In genomic region chr11:60950024-60950423, GRCh38 we compare ENCODE assay signal across 13 cellular contexts. TPM values are rescaled to one million over a fixed set of nuclear protein-coding genes. Genes with fewer than 3 reads are reported as not detected.
DNase-seq lines count a peak whose midpoint lies in the region; TF ChIP-seq lines count a peak whose summit lies in the region.
"Had no signal": no experiment of that assay in that cellular context is flagged by ENCODE, and none has a peak within 500 bp of the region (broad histone marks: within the 10 kb centered on the region; RNA-seq: fewer than 3 reads in every experiment).

No MANE protein-coding gene starts in this region.

- H3K27me3 Mint-ChIP-seq in osteocyte (ENCODE audit: unreplicated experiment): no peaks in the 10 kb centered on the region

- TF ChIP-seq CTCF in GM12875 (IDR thresholded peaks at IDR 0.05; ENCODE audit: borderline replicate concordance, insufficient read depth, low read depth, low read length) (no peak), colonic mucosa (IDR thresholded peaks at IDR 0.05) (no peak), osteocyte (IDR thresholded peaks at IDR 0.05) (no peak)

- no peaks in the 10 kb centered on the region for H3K27me3 ChIP-seq in BLaER1 treated with 17β-estradiol and CSF1 and Interleukin-3, amounts not matched to agents 10 nM and 100 nM
- no peaks in the 10 kb centered on the region for H3K27me3 ChIP-seq in colonic mucosa

- peaks cover 9% of the 10 kb centered on the region for H3K36me3 Mint-ChIP-seq in osteocyte (ENCODE audit: unreplicated experiment)

- DNase-seq in colonic mucosa: no peak
- no peak for DNase-seq in osteocyte (ENCODE audit: extremely low spot score, unreplicated experiment)
- DNase-seq in cerebellum (ENCODE audit: low spot score): no peak
- DNase-seq in NCI-H146 (lab: John Stamatoyannopoulos, UW): no peak
- no peak for DNase-seq in NCI-H526 treated with DMSO at 0.1 percent for 48 hours (lab: John Stamatoyannopoulos, UW)
- no peak for DNase-seq in G401 (ENCODE audit: low spot score)
- DNase-seq: activated CD8-positive, alpha-beta memory T cell treated with anti-CD3 and anti-CD28 coated beads, Interleukin-2, amount 50 U/mL, for 4 hours; Caco-2; NCI-H1694 treated with DMSO at 0.1 percent for 48 hours had no signal

- peaks cover 0 to 46% (median 14%) of the 10 kb centered on the region in 11 experiments; a peak in 12 of 22 replicates for H3K36me3 ChIP-seq in BLaER1 treated with 17β-estradiol and CSF1 and Interleukin-3, amounts not matched to agents 10 nM and 100 nM
- H3K36me3 ChIP-seq in colonic mucosa: no peaks in the 10 kb centered on the region

- intact Hi-C loops in colonic mucosa (cut with DNase I): no loop called here

- H3K4me1 ChIP-seq in BLaER1 treated with 17β-estradiol and CSF1 and Interleukin-3, amounts not matched to agents 10 nM and 100 nM: peaks cover 46 to 85% (median 58%) of the 10 kb centered on the region in 10 experiments
- H3K4me1 ChIP-seq in colonic mucosa: no peaks in the 10 kb centered on the region

- H3K9ac ChIP-seq in BLaER1 treated with 17β-estradiol and CSF1 and Interleukin-3, amounts not matched to agents 10 nM and 100 nM: peak overlapping the region in 4 of 11 experiments; percentile 84 to 97 (median 94); a peak in 8 of 22 replicates
- H3K9ac ChIP-seq in colonic mucosa (ENCODE audit: low read depth in 2 of 2, low read length in 2 of 2): peak overlapping the region in 1 of 2 donors; percentile 24

- H4K20me1 ChIP-seq in BLaER1 treated with 17β-estradiol and CSF1 and Interleukin-3, amounts not matched to agents 10 nM and 100 nM: peaks cover 0 to 62% (median 0%) of the 10 kb centered on the region in 11 experiments; a peak in 9 of 22 replicates

- H3K9me3 Mint-ChIP-seq in osteocyte (ENCODE audit: unreplicated experiment): no peaks in the 10 kb centered on the region
- H3K9me3 Mint-ChIP-seq: central memory CD8-positive, alpha-beta T cell had no signal

- H3K4me2 ChIP-seq in BLaER1 treated with 17β-estradiol and CSF1 and Interleukin-3, amounts not matched to agents 10 nM and 100 nM: peak overlapping the region; percentile 85 to 100 (median 94)

- peak overlapping the region in 3 of 11 experiments; percentile 84 to 95 (median 92); a peak in 4 of 22 replicates for H3K27ac ChIP-seq in BLaER1 treated with 17β-estradiol and CSF1 and Interleukin-3, amounts not matched to agents 10 nM and 100 nM
- no peak overlapping the region for H3K27ac ChIP-seq in colonic mucosa

- no peaks in the 10 kb centered on the region for H3K9me3 ChIP-seq in BLaER1 treated with 17β-estradiol and CSF1 and Interleukin-3, amounts not matched to agents 10 nM and 100 nM (replicated peaks in 1 of 11)
- no peaks in the 10 kb centered on the region for H3K9me3 ChIP-seq in colonic mucosa
- H3K9me3 ChIP-seq: Caco-2 had no signal

- no peak overlapping the region for H3K27ac Mint-ChIP-seq in osteocyte (ENCODE audit: unreplicated experiment)

- in situ Hi-C loops in G401 (cut with HindIII; ENCODE audit: low sequenced_read_pairs): no loop called here

- peak overlapping the region in 5 of 10 experiments; percentile 60 to 99 (median 81); a peak in 10 of 20 replicates for H3K4me3 ChIP-seq in BLaER1 treated with 17β-estradiol and CSF1 and Interleukin-3, amounts not matched to agents 10 nM and 100 nM
- H3K4me3 ChIP-seq in GM12875 (ENCODE audit: low read depth, low read length) (peak overlapping the region; percentile 95), colonic mucosa (peak overlapping the region; percentile 36)

- peak overlapping the region; percentile 56 for H3K4me3 Mint-ChIP-seq in osteocyte (ENCODE audit: unreplicated experiment)
- H3K4me3 Mint-ChIP-seq: central memory CD8-positive, alpha-beta T cell had no signal

- H3K4me1 Mint-ChIP-seq in osteocyte (ENCODE audit: unreplicated experiment): peaks cover 17% of the 10 kb centered on the region

RNA-seq across cellular contexts. Expression of gene SLC15A3, which starts 2.0 kb away (rescaled TPM):
- total RNA-seq in colonic mucosa: 10 to 100 TPM in 1 of 2 donors, 1 to 10 TPM in 1; 6.6 to 14.4 TPM
- total RNA-seq in osteocyte: 11.6 and 14.6 TPM in 2 replicates
- 3.3 TPM for total RNA-seq in cerebellum
- total RNA-seq in G401 (2014; rRNA removed; shearing (Covaris generic)): 0.55 TPM in 1 of 2 replicates, not detected in the other

RNA-seq across cellular contexts. Expression of gene CD6, which starts 21.5 kb away (rescaled TPM):
- total RNA-seq in colonic mucosa: 1 to 10 TPM; 3.0 to 3.8 TPM
- total RNA-seq in osteocyte: not detected in 2 replicates
- total RNA-seq in cerebellum: 0.27 TPM
- total RNA-seq in G401 (2014; rRNA removed; shearing (Covaris generic)): not detected in 2 replicates
- total RNA-seq: fibroblast of villous mesenchyme had no signal

RNA-seq across cellular contexts. Expression of gene TMEM132A, which starts 25.8 kb away (rescaled TPM):
- total RNA-seq in colonic mucosa: 10 to 100 TPM; 12.3 to 20.7 TPM
- 113 and 118 TPM in 2 replicates for total RNA-seq in osteocyte
- 69.1 TPM for total RNA-seq in cerebellum
- total RNA-seq in G401 (2014; rRNA removed; shearing (Covaris generic)): 51.7 and 53.5 TPM in 2 replicates

RNA-seq across cellular contexts. Expression of gene TMEM109, which starts 36.1 kb away (rescaled TPM):
- total RNA-seq in colonic mucosa (10 to 100 TPM; 35.0 to 53.4 TPM), osteocyte (144 and 152 TPM in 2 replicates), cerebellum (7.3 TPM)
- total RNA-seq in G401 (2014; rRNA removed; shearing (Covaris generic)): 13.5 and 13.7 TPM in 2 replicates

RNA-seq across cellular contexts. Expression of gene PRPF19, which starts 43.6 kb away (rescaled TPM):
- total RNA-seq in colonic mucosa (100 to 1,000 TPM in 1 of 2 donors, 10 to 100 TPM in 1; 59.3 to 172 TPM), osteocyte (78.0 and 78.2 TPM in 2 replicates), cerebellum (48.2 TPM)
- 121 and 165 TPM in 2 replicates for total RNA-seq in G401 (2014; rRNA removed; shearing (Covaris generic))
